In genomic region chr11:8298801-8299786, GRCh38 we compare ENCODE assay signal across 32 cellular contexts. TPM values are rescaled to one million over a fixed set of nuclear protein-coding genes. Genes with fewer than 3 reads are reported as not detected.
DNase-seq lines count a peak whose midpoint lies in the region; ATAC-seq and TF ChIP-seq lines count a peak whose summit lies in the region.
"Had no signal": no experiment of that assay in that cellular context is flagged by ENCODE, and none has a peak within 500 bp of the region (broad histone marks: within the 10 kb centered on the region; RNA-seq: fewer than 3 reads in every experiment).

No MANE protein-coding gene starts in this region.

- H3K9me3 ChIP-seq in neuronal stem cell (replicated peaks in 1 of 2; ENCODE audit: control insufficient read depth in 2 of 2, insufficient read depth in 1 of 2, low read depth in 1 of 2, low read length in 2 of 2), result no peaks in the 10 kb centered on the region

- no CpG with 5 or more reads among the region's 13 CpGs for WGBS in neuronal stem cell (ENCODE audit: extremely low coverage in 2 of 2, insufficient read length in 2 of 2, insufficient replicate concordance in 1 of 2), 2 donors

- peaks cover 5% of the 10 kb centered on the region for H3K27me3 Mint-ChIP-seq in activated CD8-positive, alpha-beta memory T cell treated with anti-CD3 and anti-CD28 coated beads, Interleukin-2, amount 10 ng/mL, durations not matched to agents 7 days and 5 days

- no peaks in the 10 kb centered on the region for H3K36me3 ChIP-seq in neuronal stem cell (replicated peaks in 1 of 2; ENCODE audit: control insufficient read depth in 2 of 2, insufficient read depth in 2 of 2, low read length in 2 of 2)

- H3K4me3 ChIP-seq in coronary artery, result no peak overlapping the region
- H3K4me3 ChIP-seq in neuronal stem cell (ENCODE audit: low read length in 2 of 2), result no peak overlapping the region
- H3K4me3 ChIP-seq: GM12878 had no signal

- no peak for ATAC-seq in stimulated activated effector memory CD8-positive, alpha-beta T cell treated with anti-CD3 and anti-CD28 coated beads, Interleukin-12 subunit alpha, Interleukin-12 subunit beta, amount 100 ng/mL, for 72 hours
- ATAC-seq in activated CD8-positive, alpha-beta memory T cell treated with anti-CD3 and anti-CD28 coated beads, Interleukin-2, amount 10 ng/mL, durations not matched to agents 7 days and 5 days, result no peak
- ATAC-seq: GM12878 had no signal

- peak overlapping the region; percentile 68 for H3K18ac ChIP-seq in neuronal stem cell (ENCODE audit: low read length)

- H2AFZ ChIP-seq in neuronal stem cell (ENCODE audit: low read length), result no peak overlapping the region

- no peak overlapping the region for H2BK120ac ChIP-seq in neuronal stem cell (ENCODE audit: low read depth, low read length)

- no peaks in the 10 kb centered on the region for H3K79me1 ChIP-seq in neuronal stem cell (ENCODE audit: low read depth, low read length)

- H3K4me2 ChIP-seq in neuronal stem cell (ENCODE audit: insufficient read depth, low read length, poor library complexity, severe bottlenecking), result no peak overlapping the region
- H3K4me2 ChIP-seq: KMS-11 had no signal

- no peak for TF ChIP-seq CTCF in coronary artery (IDR thresholded peaks at IDR 0.05)

- peak; percentile 49 for DNase-seq in activated effector memory CD4-positive, alpha-beta T cell treated with anti-CD3 and anti-CD28 coated beads, Interleukin-2, amount 50 U/mL, for 16 hours
- no peak for DNase-seq in activated effector memory CD4-positive, alpha-beta T cell treated with Interleukin-2 at 50 U/mL for 16 hours
- DNase-seq in coronary artery (ENCODE audit: low spot score) (peak; percentile 35), neuronal stem cell (ENCODE audit: low spot score) (no peak), ureter (ENCODE audit: low spot score) (peak; percentile 12), NCI-H524 (lab: John Stamatoyannopoulos, UW) (no peak)
- no peak for DNase-seq in stimulated activated effector memory CD8-positive, alpha-beta T cell treated with anti-CD3 and anti-CD28 coated beads, Interleukin-12 subunit alpha, Interleukin-12 subunit beta, amount 100 ng/mL, for 72 hours (ENCODE audit: low spot score in 2 of 2)
- no peak for DNase-seq in activated CD8-positive, alpha-beta memory T cell treated with anti-CD3 and anti-CD28 coated beads, Interleukin-2, amount 10 ng/mL, durations not matched to agents 7 days and 5 days
- DNase-seq: CD8-positive, alpha-beta memory T cell; DMS 273 treated with DMSO at 0.1 percent for 48 hours; DMS79; EL; GDM1; GOT3; HCEC 1CT; NCI-H1048; NCI-H1417; NCI-H1694; NCI-H2081; NCI-H226; NCI-H510A treated with DMSO at 0.1 percent for 48 hours; NCI-H748 treated with DMSO at 0.1 percent for 48 hours; Right ventricle myocardium superior had no signal

- peak overlapping the region; percentile 0 for H2BK15ac ChIP-seq in neuronal stem cell (ENCODE audit: low read length)

- H3K9ac ChIP-seq in neuronal stem cell (ENCODE audit: low read depth, low read length, poor library complexity), result no peak overlapping the region
- H3K9ac ChIP-seq: KMS-11 had no signal

- no peak overlapping the region for H3K27ac ChIP-seq in coronary artery
- no peak overlapping the region for H3K27ac ChIP-seq in neuronal stem cell (replicated peaks; ENCODE audit: low read length)
- H3K27ac ChIP-seq: 22Rv1, C4-2B, HL-60, KMS-11 had no signal

- H3K4me3 Mint-ChIP-seq in stimulated activated effector memory CD8-positive, alpha-beta T cell treated with anti-CD3 and anti-CD28 coated beads, Interleukin-12 subunit alpha, Interleukin-12 subunit beta, amount 100 ng/mL, for 72 hours, result no peak overlapping the region
- no peak overlapping the region for H3K4me3 Mint-ChIP-seq in activated CD8-positive, alpha-beta memory T cell treated with anti-CD3 and anti-CD28 coated beads, Interleukin-2, amount 10 ng/mL, durations not matched to agents 7 days and 5 days
- H3K4me3 Mint-ChIP-seq: B cell; CD8-positive, alpha-beta memory T cell; IgD-negative memory B cell had no signal

- no peak overlapping the region for H3K23ac ChIP-seq in neuronal stem cell (ENCODE audit: low read depth, low read length, poor library complexity)

- H3K14ac ChIP-seq in neuronal stem cell (ENCODE audit: low read length), result no peak overlapping the region

- peaks cover 10% of the 10 kb centered on the region for H3K9me3 Mint-ChIP-seq in stimulated activated effector memory CD8-positive, alpha-beta T cell treated with anti-CD3 and anti-CD28 coated beads, Interleukin-12 subunit alpha, Interleukin-12 subunit beta, amount 100 ng/mL, for 72 hours
- H3K9me3 Mint-ChIP-seq in activated CD8-positive, alpha-beta memory T cell treated with anti-CD3 and anti-CD28 coated beads, Interleukin-2, amount 10 ng/mL, durations not matched to agents 7 days and 5 days (ENCODE audit: low read depth), result peaks cover 5% of the 10 kb centered on the region

- no peak overlapping the region for H3K27ac Mint-ChIP-seq in stimulated activated effector memory CD8-positive, alpha-beta T cell treated with anti-CD3 and anti-CD28 coated beads, Interleukin-12 subunit alpha, Interleukin-12 subunit beta, amount 100 ng/mL, for 72 hours
- no peak overlapping the region for H3K27ac Mint-ChIP-seq in activated CD8-positive, alpha-beta memory T cell treated with anti-CD3 and anti-CD28 coated beads, Interleukin-2, amount 10 ng/mL, durations not matched to agents 7 days and 5 days
- H3K27ac Mint-ChIP-seq: B cell, IgD-negative memory B cell had no signal

- H2AK5ac ChIP-seq in neuronal stem cell (ENCODE audit: low read depth, low read length), result peak overlapping the region; percentile 59

- H3K4me1 Mint-ChIP-seq in stimulated activated effector memory CD8-positive, alpha-beta T cell treated with anti-CD3 and anti-CD28 coated beads, Interleukin-12 subunit alpha, Interleukin-12 subunit beta, amount 100 ng/mL, for 72 hours, result no peaks in the 10 kb centered on the region
- no peaks in the 10 kb centered on the region for H3K4me1 Mint-ChIP-seq in activated CD8-positive, alpha-beta memory T cell treated with anti-CD3 and anti-CD28 coated beads, Interleukin-2, amount 10 ng/mL, durations not matched to agents 7 days and 5 days
- H3K4me1 Mint-ChIP-seq: B cell; CD8-positive, alpha-beta memory T cell; IgD-negative memory B cell had no signal

- H3K4me1 ChIP-seq in neuronal stem cell (ENCODE audit: control insufficient read depth in 2 of 2, insufficient read depth in 1 of 2, low read depth in 1 of 2, low read length in 2 of 2), result peaks cover 0 to 8% of the 10 kb centered on the region in 2 donors

- no peaks in the 10 kb centered on the region for H3K36me3 Mint-ChIP-seq in stimulated activated effector memory CD8-positive, alpha-beta T cell treated with anti-CD3 and anti-CD28 coated beads, Interleukin-12 subunit alpha, Interleukin-12 subunit beta, amount 100 ng/mL, for 72 hours
- H3K36me3 Mint-ChIP-seq in activated CD8-positive, alpha-beta memory T cell treated with anti-CD3 and anti-CD28 coated beads, Interleukin-2, amount 10 ng/mL, durations not matched to agents 7 days and 5 days, result no peaks in the 10 kb centered on the region
- H3K36me3 Mint-ChIP-seq: CD8-positive, alpha-beta memory T cell had no signal

- H3K4ac ChIP-seq in neuronal stem cell (ENCODE audit: low read length), result peak overlapping the region; percentile 5

- peak overlapping the region; percentile 7 for H2BK12ac ChIP-seq in neuronal stem cell (ENCODE audit: low read length)

- H3K27me3 ChIP-seq in neuronal stem cell (ENCODE audit: control insufficient read depth in 3 of 3, insufficient read depth in 3 of 3, low read depth in 1 of 3, low read length in 3 of 3), result peaks cover 0 to 15% (median 0%) of the 10 kb centered on the region in 3 experiments

- H4K8ac ChIP-seq in neuronal stem cell (ENCODE audit: low read depth, low read length), result no peak overlapping the region

- H4K91ac ChIP-seq in neuronal stem cell (ENCODE audit: low read depth, low read length, poor library complexity), result no peak overlapping the region

- CTCF ChIA-PET in activated CD8-positive, alpha-beta memory T cell treated with anti-CD3 and anti-CD28 coated beads, Interleukin-2, amount 10 ng/mL, durations not matched to agents 7 days and 5 days (lab: Charles Lee), result no interaction called here

- H2BK5ac ChIP-seq in neuronal stem cell (ENCODE audit: low read length), result no peak overlapping the region

RNA-seq across cellular contexts. Expression of gene LMO1, which starts 35.4 kb away (rescaled TPM):
- 9.9 TPM for polyA plus RNA-seq in neuronal stem cell (2013, experiment 1 of 2)
- polyA plus RNA-seq in neuronal stem cell (2013, experiment 2 of 2), result 9.4 TPM
- total RNA-seq in ureter, result not detected
- not detected for total RNA-seq in activated CD8-positive, alpha-beta memory T cell treated with anti-CD3 and anti-CD28 coated beads, Interleukin-2, amount 10 ng/mL, durations not matched to agents 7 days and 5 days
- total RNA-seq: B cell; CD8-positive, alpha-beta memory T cell; GM12878; RPMI7951; SK-MEL-5 had no signal
- polyA plus RNA-seq: GM12878, IgD-negative memory B cell had no signal

Comparison
In these comparisons a context has a peak if more than half of its experiments do, and no peak if none do; other contexts are left out.
1. DNase-seq: peak in activated effector memory CD4-positive, alpha-beta T cell treated with anti-CD3 and anti-CD28 coated beads, Interleukin-2, amount 50 U/mL, for 16 hours (single experiment), coronary artery (single experiment) and ureter (single experiment); none in activated effector memory CD4-positive, alpha-beta T cell treated with Interleukin-2 at 50 U/mL for 16 hours (single experiment), neuronal stem cell (single experiment), NCI-H524 (0 of 2), stimulated activated effector memory CD8-positive, alpha-beta T cell treated with anti-CD3 and anti-CD28 coated beads, Interleukin-12 subunit alpha, Interleukin-12 subunit beta, amount 100 ng/mL, for 72 hours (0 of 2) and activated CD8-positive, alpha-beta memory T cell treated with anti-CD3 and anti-CD28 coated beads, Interleukin-2, amount 10 ng/mL, durations not matched to agents 7 days and 5 days (single experiment).